Comparison of ENCODE assay signal across 31 cellular contexts in the genomic region with DNA sequence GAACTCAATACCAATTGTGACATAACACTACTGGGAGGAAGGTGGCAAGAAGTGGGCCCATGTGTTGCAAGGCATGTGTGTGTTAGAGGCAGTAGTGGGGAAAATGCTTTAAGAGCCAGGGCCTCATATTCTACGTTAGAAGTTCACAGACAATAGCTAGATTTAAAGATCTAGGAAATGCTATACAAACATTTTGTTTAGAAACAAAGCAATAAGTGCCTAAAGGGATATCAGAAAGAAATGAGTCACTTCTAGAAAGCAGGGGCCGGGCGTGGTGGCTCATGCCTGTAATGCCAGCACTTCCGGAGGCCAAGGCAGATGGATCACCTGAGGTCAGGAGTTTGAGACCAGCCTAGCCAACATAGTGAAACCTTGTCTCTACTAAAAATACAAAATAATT.
"Had no signal": no experiment of that assay in that cellular context is flagged by ENCODE, and none has a peak within 500 bp of the region (broad histone marks: within the 10 kb centered on the region; RNA-seq: fewer than 3 reads in every experiment).

No MANE protein-coding gene starts in this region.

- H3K4me3 Mint-ChIP-seq: activated naive CD8-positive, alpha-beta T cell; immature natural killer cell; memory B cell; naive thymus-derived CD8-positive, alpha-beta T cell; neural crest cell; stimulated activated effector memory CD8-positive, alpha-beta T cell treated with anti-CD3 and anti-CD28 coated beads, Interleukin-12 subunit alpha, Interleukin-12 subunit beta, amount 100 ng/mL, for 72 hours; stimulated activated naive CD8-positive, alpha-beta T cell treated with anti-CD3 and anti-CD28 coated beads, Interleukin-15, Interleukin-2, amounts not matched to agents 100 ng/mL and 50 ng/mL, for 24 hours had no signal

- H3K27me3 ChIP-seq: cardiac muscle cell, heart left ventricle, pancreas, sigmoid colon, thyroid gland had no signal

- H3K9me3 ChIP-seq: heart left ventricle, pancreas, prostate gland, sigmoid colon, thyroid gland had no signal

- ATAC-seq: activated CD4-positive, CD25-positive, alpha-beta regulatory T cell treated with anti-CD3 and anti-CD28 coated beads, Interleukin-2, amount 50 U/mL, for 24 hours; heart left ventricle; naive thymus-derived CD8-positive, alpha-beta T cell; pancreas; stimulated activated effector memory CD8-positive, alpha-beta T cell treated with anti-CD3 and anti-CD28 coated beads, Interleukin-12 subunit alpha, Interleukin-12 subunit beta, amount 100 ng/mL, for 72 hours had no signal

- H3K4me1 Mint-ChIP-seq: immature natural killer cell; memory B cell; naive thymus-derived CD8-positive, alpha-beta T cell; neural crest cell; stimulated activated effector memory CD8-positive, alpha-beta T cell treated with anti-CD3 and anti-CD28 coated beads, Interleukin-12 subunit alpha, Interleukin-12 subunit beta, amount 100 ng/mL, for 72 hours had no signal

- H3K27me3 Mint-ChIP-seq: memory B cell; stimulated activated naive CD8-positive, alpha-beta T cell treated with anti-CD3 and anti-CD28 coated beads, Interleukin-15, Interleukin-2, amounts not matched to agents 100 ng/mL and 50 ng/mL, for 24 hours had no signal

- H3K36me3 Mint-ChIP-seq: activated naive CD8-positive, alpha-beta T cell; immature natural killer cell; memory B cell; naive thymus-derived CD8-positive, alpha-beta T cell; stimulated activated effector memory CD8-positive, alpha-beta T cell treated with anti-CD3 and anti-CD28 coated beads, Interleukin-12 subunit alpha, Interleukin-12 subunit beta, amount 100 ng/mL, for 72 hours had no signal

- H3K9me3 Mint-ChIP-seq: memory B cell; neural crest cell; stimulated activated effector memory CD8-positive, alpha-beta T cell treated with anti-CD3 and anti-CD28 coated beads, Interleukin-12 subunit alpha, Interleukin-12 subunit beta, amount 100 ng/mL, for 72 hours; stimulated activated naive CD8-positive, alpha-beta T cell treated with anti-CD3 and anti-CD28 coated beads, Interleukin-15, Interleukin-2, amounts not matched to agents 100 ng/mL and 50 ng/mL, for 24 hours had no signal

- H3K36me3 ChIP-seq: cardiac muscle cell, heart left ventricle, pancreas, prostate gland, sigmoid colon, thyroid gland, WERI-Rb-1 had no signal

- H3K27ac Mint-ChIP-seq: activated naive CD8-positive, alpha-beta T cell; immature natural killer cell; memory B cell; stimulated activated effector memory CD8-positive, alpha-beta T cell treated with anti-CD3 and anti-CD28 coated beads, Interleukin-12 subunit alpha, Interleukin-12 subunit beta, amount 100 ng/mL, for 72 hours; stimulated activated naive CD8-positive, alpha-beta T cell treated with anti-CD3 and anti-CD28 coated beads, Interleukin-15, Interleukin-2, amounts not matched to agents 100 ng/mL and 50 ng/mL, for 24 hours had no signal

- DNase-seq: activated CD4-positive, alpha-beta T cell treated with anti-CD3 and anti-CD28 coated beads for 48 hours; activated CD4-positive, alpha-beta T cell treated with anti-CD3 and anti-CD28 coated beads, Interleukin-2, amount 50 U/mL, for 48 hours; activated CD8-positive, alpha-beta memory T cell treated with anti-CD3 and anti-CD28 coated beads for 24 hours; activated effector memory CD4-positive, alpha-beta T cell treated with Interleukin-2 at 50 U/mL for 16 hours; activated naive CD4-positive, alpha-beta T cell treated with Interleukin-2 at 50 U/mL for 16 hours; anterior cingulate cortex; dorsolateral prefrontal cortex; effector memory CD4-positive, alpha-beta T cell; foreskin fibroblast; heart left ventricle; hypothalamus; immature natural killer cell; naive thymus-derived CD8-positive, alpha-beta T cell; nucleus accumbens; pancreas; retina; sigmoid colon; small intestine; stimulated activated CD4-positive, alpha-beta T cell treated with anti-CD3 and anti-CD28 coated beads, Interleukin-4, amount 100 ng/mL, for 24 hours; substantia nigra; thyroid gland; WERI-Rb-1 had no signal

- H3K4me3 ChIP-seq: cardiac muscle cell, coronary artery, dorsolateral prefrontal cortex, heart left ventricle, pancreas, prostate gland, sigmoid colon, thyroid gland had no signal
